8 cellular contexts compared by ENCODE assay signal in genomic region chr19:33905473-33905936, GRCh38.
DNase-seq lines count a peak whose midpoint lies in the region; ATAC-seq and TF ChIP-seq lines count a peak whose summit lies in the region.

No MANE protein-coding gene starts in this region.

- no peaks in the 10 kb centered on the region for H3K36me3 ChIP-seq in SK-N-SH (replicated peaks in 1 of 2; ENCODE audit: control insufficient read depth in 1 of 2, insufficient read depth in 2 of 2, low read length in 1 of 2)
- H3K36me3 ChIP-seq in tibial artery = no peaks in the 10 kb centered on the region

- DNase-seq in SK-N-SH (peak; percentile 52), dermis blood vessel endothelial cell (peak; percentile 64), lower leg skin (ENCODE audit: low spot score in 2 of 2) (peak in 1 of 2 donors; percentile 17), tibial artery (no peak), GOT3 (lab: John Stamatoyannopoulos, UW) (no peak)
- DNase-seq in activated CD4-positive, alpha-beta T cell treated with anti-CD3 and anti-CD28 coated beads, Interleukin-2, amount 10 ng/mL, durations not matched to agents 7 days and 5 days = no peak
- no peak for DNase-seq in central memory CD4-positive, alpha-beta T cell

- H3K79me2 ChIP-seq in SK-N-SH (ENCODE audit: insufficient read depth) = no peaks in the 10 kb centered on the region

- TF ChIP-seq POLR2A in lower leg skin (IDR thresholded peaks at IDR 0.05) = no peak

- POLR2A ChIA-PET in SK-N-SH (lab: Yijun Ruan, JAX) = interaction anchor here (1.0 to 2.6 kb wide), 4 partner anchors 23 to 108 kb away, joined by 3 to 11 read pairs (median 4); partner anchors contain the start of gene KCTD15
- POLR2A ChIA-PET in activated CD4-positive, alpha-beta T cell treated with anti-CD3 and anti-CD28 coated beads, Interleukin-2, amount 10 ng/mL, durations not matched to agents 7 days and 5 days (lab: Charles Lee) = no interaction called here

- H3K9ac ChIP-seq in SK-N-SH = no peak overlapping the region

- no peak overlapping the region for H3K4me2 ChIP-seq in SK-N-SH

- TF ChIP-seq CTCF in SK-N-SH (IDR thresholded peaks at IDR 0.05) (no peak), lower leg skin (IDR thresholded peaks at IDR 0.05) (no peak), tibial artery (IDR thresholded peaks at IDR 0.05) (no peak)

- H3K27ac ChIP-seq in SK-N-SH (ENCODE audit: low read depth in 2 of 2, low read length in 1 of 2) = no peak overlapping the region
- H3K27ac ChIP-seq in tibial artery = peak overlapping the region; percentile 27 to 45

- peaks cover 37% of the 10 kb centered on the region for H3K27me3 Mint-ChIP-seq in activated CD4-positive, alpha-beta T cell treated with anti-CD3 and anti-CD28 coated beads, Interleukin-2, amount 10 ng/mL, durations not matched to agents 7 days and 5 days

- no peak overlapping the region for H3K4me3 Mint-ChIP-seq in activated CD4-positive, alpha-beta T cell treated with anti-CD3 and anti-CD28 coated beads, Interleukin-2, amount 10 ng/mL, durations not matched to agents 7 days and 5 days

- H4K20me1 ChIP-seq in SK-N-SH (ENCODE audit: insufficient read depth) = no peaks in the 10 kb centered on the region

- no peaks in the 10 kb centered on the region for H3F3A ChIP-seq in SK-N-SH (replicated peaks; ENCODE audit: insufficient read depth)

- H3K9me2 ChIP-seq in SK-N-SH = no peaks in the 10 kb centered on the region

- H3K4me3 ChIP-seq in SK-N-SH (ENCODE audit: low read depth in 2 of 2, low read length in 1 of 2) = peak overlapping the region in 1 of 2 experiments; percentile 21; a peak in 1 of 4 replicates
- H3K4me3 ChIP-seq in lower leg skin (ENCODE audit: low read depth, poor library complexity, severe bottlenecking) = peak overlapping the region; percentile 12
- peak overlapping the region; percentile 45 to 55 for H3K4me3 ChIP-seq in tibial artery

- TF ChIP-seq EP300 in SK-N-SH (IDR thresholded peaks at IDR 0.05; ENCODE audit: borderline replicate concordance in 1 of 2, low read depth in 1 of 2, low read length in 1 of 2) = no peak

- intact Hi-C loops in lower leg skin (cut with DNase I; ENCODE audit: low total_unique reads) (no loop called here), tibial artery (cut with DNase I; ENCODE audit: low total_unique reads) (no loop called here)

- ATAC-seq in SK-N-SH treated with all-trans-retinoic acid at 6 μM for 48 hours = no peak

- no peak overlapping the region for H2AFZ ChIP-seq in SK-N-SH (ENCODE audit: low read depth)

- CTCF ChIA-PET in SK-N-SH (lab: Yijun Ruan, JAX) = interaction anchor here (0.9 to 2.7 kb wide), 6 partner anchors 16 to 136 kb away, joined by 3 to 16 read pairs (median 4); no protein-coding TSS in a partner anchor
- CTCF ChIA-PET in activated CD4-positive, alpha-beta T cell treated with anti-CD3 and anti-CD28 coated beads, Interleukin-2, amount 10 ng/mL, durations not matched to agents 7 days and 5 days (lab: Charles Lee) = no interaction called here

- H3K9me3 Mint-ChIP-seq in activated CD4-positive, alpha-beta T cell treated with anti-CD3 and anti-CD28 coated beads, Interleukin-2, amount 10 ng/mL, durations not matched to agents 7 days and 5 days = no peaks in the 10 kb centered on the region

- H3K27ac Mint-ChIP-seq in activated CD4-positive, alpha-beta T cell treated with anti-CD3 and anti-CD28 coated beads, Interleukin-2, amount 10 ng/mL, durations not matched to agents 7 days and 5 days = no peak overlapping the region

- H3K4me1 ChIP-seq in SK-N-SH (ENCODE audit: control insufficient read depth in 1 of 2, insufficient read depth in 2 of 2, low read depth in 1 of 2, low read length in 1 of 2) (peaks cover 0 to 5% of the 10 kb centered on the region in 2 experiments; a peak in 1 of 4 replicates), tibial artery (peaks cover 0 to 16% (median 11%) of the 10 kb centered on the region in 4 donors)

- no peak for TF ChIP-seq RAD21 in SK-N-SH (IDR thresholded peaks at IDR 0.05; ENCODE audit: low read length)

- H3K36me3 Mint-ChIP-seq in activated CD4-positive, alpha-beta T cell treated with anti-CD3 and anti-CD28 coated beads, Interleukin-2, amount 10 ng/mL, durations not matched to agents 7 days and 5 days (ENCODE audit: low read depth) = no peaks in the 10 kb centered on the region

- H3K27me3 ChIP-seq in SK-N-SH (ENCODE audit: insufficient read depth) (no peaks in the 10 kb centered on the region), tibial artery (peaks cover 0 to 48% of the 10 kb centered on the region in 2 donors)

- WGBS in SK-N-SH (ENCODE audit: low lambda C conversion rate) = 66% methylated on average over 25 of the region's 26 CpGs
- WGBS in lower leg skin, 2 donors = 5 to 6% methylated on average over 19 to 22 of the region's 26 CpGs

- H3K4me1 Mint-ChIP-seq in activated CD4-positive, alpha-beta T cell treated with anti-CD3 and anti-CD28 coated beads, Interleukin-2, amount 10 ng/mL, durations not matched to agents 7 days and 5 days = peaks cover 3% of the 10 kb centered on the region

- H3K9me3 ChIP-seq in SK-N-SH = no peaks in the 10 kb centered on the region
- H3K9me3 ChIP-seq in tibial artery = no peaks in the 10 kb centered on the region

TF ChIP-seq in SK-N-SH, 30 proteins besides CTCF, POLR2A, EP300 and RAD21:
- no peak for TF ChIP-seq JUND (IDR thresholded peaks at IDR 0.05)
- TF ChIP-seq YY1 (IDR thresholded peaks at IDR 0.05; ENCODE audit: low read depth) = no peak
- no peak for TF ChIP-seq SIN3A (IDR thresholded peaks at IDR 0.05; ENCODE audit: borderline replicate concordance, low read depth, low read length)
- TF ChIP-seq RCOR1 (IDR thresholded peaks at IDR 0.05; ENCODE audit: low read length) = no peak
- no peak for TF ChIP-seq TEAD4 (IDR thresholded peaks at IDR 0.05; ENCODE audit: borderline replicate concordance, insufficient read depth)

TF ChIP-seq in SK-N-SH treated with all-trans-retinoic acid at 6 μM for 48 hours, 23 proteins besides CTCF, POLR2A, EP300 and RAD21:
- no peak for TF ChIP-seq ZFP3 (CRISPR knock-in tag; IDR thresholded peaks at IDR 0.05)

Comparison
In these comparisons a context has a peak if more than half of its experiments do, and no peak if none do; other contexts are left out.
1. DNase-seq: peak in SK-N-SH (single experiment) and dermis blood vessel endothelial cell (single experiment); none in tibial artery (0 of 2), GOT3 (single experiment), activated CD4-positive, alpha-beta T cell treated with anti-CD3 and anti-CD28 coated beads, Interleukin-2, amount 10 ng/mL, durations not matched to agents 7 days and 5 days (single experiment) and central memory CD4-positive, alpha-beta T cell (single experiment).
2. H3K27ac ChIP-seq: peak in tibial artery (2 of 2); none in SK-N-SH (0 of 2).